In genomic region chr1:211699059-211699458, GRCh38 we compare ENCODE assay signal across 3 cellular contexts.
TF ChIP-seq lines count a peak whose summit lies in the region.

No MANE protein-coding gene starts in this region.

TF ChIP-seq in A549, 52 proteins besides CTCF, POLR2A, EP300 and RAD21:
- TF ChIP-seq RNF2 (IDR thresholded peaks at IDR 0.05; ENCODE audit: borderline replicate concordance, low read depth) (no peak), TP53 (CRISPR knock-in tag; IDR thresholded peaks at IDR 0.05) (no peak), SMC3 (IDR thresholded peaks at IDR 0.05) (no peak), HOXB13 (CRISPR knock-in tag; IDR thresholded peaks at IDR 0.05; ENCODE audit: low read depth) (no peak), HOXA7 (CRISPR knock-in tag; IDR thresholded peaks at IDR 0.05) (no peak), NR3C1 (IDR thresholded peaks at IDR 0.05) (no peak)

TF ChIP-seq in HCT116, 20 proteins besides CTCF, POLR2A, EP300 and RAD21:
- TF ChIP-seq ATF3 (IDR thresholded peaks at IDR 0.05) (no peak), SRF (IDR thresholded peaks at IDR 0.05; ENCODE audit: low read depth) (no peak), CEBPB (IDR thresholded peaks at IDR 0.05; ENCODE audit: low read depth) (no peak), REST (IDR thresholded peaks at IDR 0.05; ENCODE audit: low read depth) (no peak)

TF ChIP-seq in K562, 482 proteins besides CTCF, POLR2A, EP300 and RAD21:
- TF ChIP-seq MAX (CRISPR knock-in tag; IDR thresholded peaks at IDR 0.05) (0 out of 2 replicates have a peak, but pooled peaks have one; percentile 11), ETS1 (conservative IDR thresholded peaks at IDR 0.05; ENCODE audit: control insufficient read depth, low read depth, low read length) (no peak)
- TF ChIP-seq, protein P1, sequence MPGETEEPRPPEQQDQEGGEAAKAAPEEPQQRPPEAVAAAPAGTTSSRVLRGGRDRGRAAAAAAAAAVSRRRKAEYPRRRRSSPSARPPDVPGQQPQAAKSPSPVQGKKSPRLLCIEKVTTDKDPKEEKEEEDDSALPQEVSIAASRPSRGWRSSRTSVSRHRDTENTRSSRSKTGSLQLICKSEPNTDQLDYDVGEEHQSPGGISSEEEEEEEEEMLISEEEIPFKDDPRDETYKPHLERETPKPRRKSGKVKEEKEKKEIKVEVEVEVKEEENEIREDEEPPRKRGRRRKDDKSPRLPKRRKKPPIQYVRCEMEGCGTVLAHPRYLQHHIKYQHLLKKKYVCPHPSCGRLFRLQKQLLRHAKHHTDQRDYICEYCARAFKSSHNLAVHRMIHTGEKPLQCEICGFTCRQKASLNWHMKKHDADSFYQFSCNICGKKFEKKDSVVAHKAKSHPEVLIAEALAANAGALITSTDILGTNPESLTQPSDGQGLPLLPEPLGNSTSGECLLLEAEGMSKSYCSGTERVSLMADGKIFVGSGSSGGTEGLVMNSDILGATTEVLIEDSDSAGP (CRISPR knock-in tag; IDR thresholded peaks at IDR 0.05), result peak; percentile 25; the same call in 1 of the 2 replicates
